Comparison of ENCODE assay signal across 2 cellular contexts in the genomic region with DNA sequence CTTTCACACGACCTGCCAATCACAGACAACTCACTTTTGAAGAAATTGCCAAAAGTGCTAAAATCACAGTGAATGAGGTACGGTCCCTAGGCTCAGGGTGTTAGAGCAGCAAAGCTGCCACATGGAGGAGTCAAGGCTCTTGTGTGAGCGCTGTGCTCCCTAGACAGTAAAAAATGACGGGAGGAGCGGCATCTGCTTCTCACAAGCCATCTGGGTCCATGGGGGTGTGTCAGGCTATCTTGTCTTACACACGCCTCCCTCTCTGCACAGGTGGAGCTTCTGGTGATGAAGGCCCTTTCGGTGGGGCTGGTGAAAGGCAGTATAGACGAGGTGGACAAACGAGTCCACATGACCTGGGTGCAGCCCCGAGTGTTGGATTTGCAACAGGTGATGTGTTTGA.
TF ChIP-seq lines count a peak whose summit lies in the region.

No MANE protein-coding gene starts in this region.

TF ChIP-seq in HEK293, 187 proteins besides CTCF, POLR2A, EP300 and RAD21:
- TF ChIP-seq SCRT2 (tag by site-specific recombination; IDR thresholded peaks at IDR 0.05) (peak; percentile 52; the same call in 1 of the 2 replicates), ZNF473 (tag by site-specific recombination; IDR thresholded peaks at IDR 0.05) (no peak)

TF ChIP-seq in K562, 482 proteins besides CTCF, POLR2A, EP300 and RAD21:
- TF ChIP-seq ZNF764 (CRISPR knock-in tag; IDR thresholded peaks at IDR 0.05; ENCODE audit: low read depth) (no peak), ZNF263 (CRISPR knock-in tag; IDR thresholded peaks at IDR 0.05; ENCODE audit: borderline replicate concordance) (peak; percentile 63; the same call in 1 of the 2 replicates)
